11 cellular contexts compared by ENCODE assay signal in the genomic region with DNA sequence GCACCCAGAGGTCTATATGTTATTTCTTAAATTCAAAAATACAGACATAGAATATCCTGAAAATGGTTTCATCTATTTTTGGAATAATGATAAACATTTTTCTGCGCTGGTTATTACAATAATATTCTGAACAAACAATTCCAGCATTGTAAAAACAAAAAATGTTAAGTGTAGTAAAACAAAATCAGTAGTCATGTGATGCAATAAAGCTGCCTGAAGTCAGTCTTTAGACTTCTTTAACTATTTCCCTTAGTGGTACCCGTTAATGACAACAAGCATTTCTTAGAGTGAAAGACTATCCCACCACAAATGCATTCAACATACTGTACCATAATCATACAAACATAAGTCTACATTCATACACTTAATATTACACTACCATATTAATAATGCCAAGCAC. TPM values are rescaled to one million over a fixed set of nuclear protein-coding genes. Genes with fewer than 3 reads are reported as not detected.
DNase-seq lines count a peak whose midpoint lies in the region; ATAC-seq and TF ChIP-seq lines count a peak whose summit lies in the region.
"Had no signal": no experiment of that assay in that cellular context is flagged by ENCODE, and none has a peak within 500 bp of the region (broad histone marks: within the 10 kb centered on the region; RNA-seq: fewer than 3 reads in every experiment).

No MANE protein-coding gene starts in this region.

- BruUV-seq in Panc1 (replicated peaks; lab: Mats Ljungman, UMichigan) = no TSS peak

- in situ Hi-C loops in Panc1 (cut with HindIII; ENCODE audit: low pct_unique_long_range_greater_than_20kb, low sequenced_read_pairs) = no loop called here

- no peak for TF ChIP-seq CTCF in Panc1 (IDR thresholded peaks at IDR 0.05)
- no peak for TF ChIP-seq CTCF in gastroesophageal sphincter (IDR thresholded peaks at IDR 0.05)

- TF ChIP-seq EP300 in gastroesophageal sphincter (IDR thresholded peaks at IDR 0.05) = no peak

- H3K4me2 ChIP-seq in skeletal muscle satellite cell (ENCODE audit: low read length) = peak overlapping the region; percentile 93

- no peak overlapping the region for H3K9ac ChIP-seq in skeletal muscle satellite cell (ENCODE audit: low read depth, low read length)

- CTCF ChIA-PET in Panc1 (lab: Charles Lee) = interaction anchor here (0.6 kb wide), 1 partner anchor 12 kb away, joined by 7 read pairs; no protein-coding TSS in a partner anchor

- 82 to 91% methylated on average over 2 of the region's 2 CpGs for WGBS in gastroesophageal sphincter (ENCODE audit: low coverage in 1 of 2), 2 donors

- intact Hi-C loops in Panc1 (cut with micrococcal nuclease; ENCODE audit: unreplicated experiment) = no loop called here

- ATAC-seq in Panc1 (no peak), gastroesophageal sphincter (no peak), HG02571 (IDR thresholded peaks at IDR 0.05; ENCODE audit: unreplicated experiment) (no peak), HG02759 (IDR thresholded peaks at IDR 0.05; ENCODE audit: unreplicated experiment) (no peak)
- ATAC-seq: activated T-helper 17 cell treated with anti-CD3 and anti-CD28 coated beads, Interleukin-2, amount 50 U/mL, for 72 hours; T-helper 17 cell had no signal

- TF ChIP-seq POLR2A in gastroesophageal sphincter (IDR thresholded peaks at IDR 0.05) = no peak

- peaks cover 49% of the 10 kb centered on the region for H3K4me1 ChIP-seq in Panc1 (ENCODE audit: control insufficient read depth, insufficient read depth, low read length)
- peaks cover 0 to 58% (median 2%) of the 10 kb centered on the region in 3 donors for H3K4me1 ChIP-seq in gastroesophageal sphincter
- H3K4me1 ChIP-seq in skeletal muscle satellite cell (ENCODE audit: control insufficient read depth, insufficient read depth, low read length) = peaks cover 8% of the 10 kb centered on the region

- H3K27ac ChIP-seq in Panc1 (ENCODE audit: low read length) = peak overlapping the region; percentile 95; the same call in 1 of the 2 replicates
- H3K27ac ChIP-seq in gastroesophageal sphincter = peak overlapping the region in 1 of 4 donors; percentile 95

- H3K4me3 ChIP-seq in GM08714 (ENCODE audit: low read length) (peak overlapping the region; percentile 86; the same call in 1 of the 2 replicates), Panc1 (ENCODE audit: low read depth in 2 of 2, low read length in 2 of 2) (peak overlapping the region in 1 of 2 experiments; percentile 96; a peak in 2 of 4 replicates), gastroesophageal sphincter (peak overlapping the region; percentile 70 to 77), skeletal muscle satellite cell (ENCODE audit: low read length) (no peak overlapping the region)

- H3K36me3 ChIP-seq in Panc1 (ENCODE audit: control insufficient read depth, insufficient read depth, low read length) (no peaks in the 10 kb centered on the region), gastroesophageal sphincter (no peaks in the 10 kb centered on the region), skeletal muscle satellite cell (ENCODE audit: insufficient read depth, low read length) (no peaks in the 10 kb centered on the region)

- no peak for DNase-seq in Panc1 (ENCODE audit: low read depth, low spot score)
- DNase-seq in GM19240 (ENCODE audit: insufficient read length, low spot score) = no peak
- DNase-seq in NCI-H146 (lab: John Stamatoyannopoulos, UW) = no peak
- DNase-seq: activated CD4-positive, alpha-beta T cell treated with anti-CD3 and anti-CD28 coated beads for 4 hours; T-helper 17 cell had no signal

- POLR2A ChIA-PET in Panc1 (lab: Charles Lee) = interaction anchor here (0.6 to 0.7 kb wide), 2 partner anchors 125 to 235 kb away, joined by 3 read pairs; no protein-coding TSS in a partner anchor

- H3K27me3 ChIP-seq in Panc1 (ENCODE audit: control insufficient read depth, insufficient read depth, low read length) (no peaks in the 10 kb centered on the region), gastroesophageal sphincter (no peaks in the 10 kb centered on the region), skeletal muscle satellite cell (ENCODE audit: control insufficient read depth, insufficient read depth, low read length) (no peaks in the 10 kb centered on the region)

- no peaks in the 10 kb centered on the region for H3K9me3 ChIP-seq in Panc1 (ENCODE audit: control insufficient read depth, insufficient read depth, low read depth, low read length)
- no peaks in the 10 kb centered on the region for H3K9me3 ChIP-seq in gastroesophageal sphincter
- H3K9me3 ChIP-seq in skeletal muscle satellite cell (replicated peaks; ENCODE audit: low read length) = no peaks in the 10 kb centered on the region

RNA-seq across cellular contexts. Expression of gene SKAP2, which starts 1.6 kb away (rescaled TPM):
- 66.8 TPM for total RNA-seq in Panc1 (2021; ENCODE audit: unreplicated experiment)
- polyA plus RNA-seq in Panc1 (2012; ENCODE audit: insufficient read length) = 45.7 TPM
- total RNA-seq in gastroesophageal sphincter = 10 to 100 TPM; 54.3 to 83.1 (median 76.1) TPM
- total RNA-seq in skeletal muscle satellite cell (2012; rRNA removed) = 16.2 and 22.1 TPM in 2 replicates
